1 cellular context compared by ENCODE assay signal in the genomic region with DNA sequence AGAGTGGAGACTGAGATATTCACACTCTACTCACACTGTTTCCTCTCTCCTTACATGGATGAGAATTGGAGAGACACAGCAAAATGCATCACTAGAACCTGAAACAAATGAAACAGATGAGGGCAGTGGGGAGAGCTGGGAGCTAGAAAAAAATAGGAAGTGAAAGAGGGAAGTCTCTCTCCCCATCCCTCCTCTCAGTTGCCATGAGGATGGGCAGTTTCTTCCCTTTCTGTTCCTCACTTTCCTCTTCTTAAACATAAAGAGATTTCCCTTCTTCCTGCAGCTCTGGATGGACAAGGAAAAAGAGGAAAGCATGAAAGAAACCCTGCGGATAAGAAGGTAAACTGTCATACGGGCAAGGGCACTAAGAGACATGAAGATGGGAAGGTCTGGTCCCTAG.
TF ChIP-seq lines count a peak whose summit lies in the region.

No MANE protein-coding gene starts in this region.

TF ChIP-seq in GM12878, 131 proteins besides CTCF, POLR2A, EP300 and RAD21:
- TF ChIP-seq EED (IDR thresholded peaks at IDR 0.05; ENCODE audit: low read depth) (peak; percentile 67), DPF2 (IDR thresholded peaks at IDR 0.05) (peak; percentile 42; the same call in 1 of the 2 replicates), IKZF2 (IDR thresholded peaks at IDR 0.05) (peak; percentile 62 to 68), IKZF1 (conservative IDR thresholded peaks at IDR 0.05) (peak; percentile 68), SPI1 (IDR thresholded peaks at IDR 0.05; ENCODE audit: borderline replicate concordance, insufficient read depth, low read depth, low read length) (peak; percentile 86)
- TF ChIP-seq, protein P1, sequence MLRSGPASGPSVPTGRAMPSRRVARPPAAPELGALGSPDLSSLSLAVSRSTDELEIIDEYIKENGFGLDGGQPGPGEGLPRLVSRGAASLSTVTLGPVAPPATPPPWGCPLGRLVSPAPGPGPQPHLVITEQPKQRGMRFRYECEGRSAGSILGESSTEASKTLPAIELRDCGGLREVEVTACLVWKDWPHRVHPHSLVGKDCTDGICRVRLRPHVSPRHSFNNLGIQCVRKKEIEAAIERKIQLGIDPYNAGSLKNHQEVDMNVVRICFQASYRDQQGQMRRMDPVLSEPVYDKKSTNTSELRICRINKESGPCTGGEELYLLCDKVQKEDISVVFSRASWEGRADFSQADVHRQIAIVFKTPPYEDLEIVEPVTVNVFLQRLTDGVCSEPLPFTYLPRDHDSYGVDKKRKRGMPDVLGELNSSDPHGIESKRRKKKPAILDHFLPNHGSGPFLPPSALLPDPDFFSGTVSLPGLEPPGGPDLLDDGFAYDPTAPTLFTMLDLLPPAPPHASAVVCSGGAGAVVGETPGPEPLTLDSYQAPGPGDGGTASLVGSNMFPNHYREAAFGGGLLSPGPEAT (IDR thresholded peaks at IDR 0.05; ENCODE audit: low read depth) = 0 out of 2 replicates have a peak, but pooled peaks have one; percentile 38
